Comparison of ENCODE assay signal across 10 cellular contexts in genomic region chr4:47510036-47510435, GRCh38. TPM values are rescaled to one million over a fixed set of nuclear protein-coding genes. Genes with fewer than 3 reads are reported as not detected.
DNase-seq lines count a peak whose midpoint lies in the region; ATAC-seq and TF ChIP-seq lines count a peak whose summit lies in the region.
"Had no signal": no experiment of that assay in that cellular context is flagged by ENCODE, and none has a peak within 500 bp of the region (broad histone marks: within the 10 kb centered on the region; RNA-seq: fewer than 3 reads in every experiment).

No MANE protein-coding gene starts in this region.

- BruUV-seq in PC-9 (replicated peaks; lab: Mats Ljungman, UMichigan): no TSS peak

- H3K27me3 ChIP-seq in PC-9 (ENCODE audit: insufficient read depth, low read depth): no peaks in the 10 kb centered on the region
- H3K27me3 ChIP-seq: MG63, neural progenitor cell had no signal

- POLR2A ChIA-PET in PC-9 (lab: Charles Lee; ENCODE audit: unreplicated experiment): interaction anchor here (1.1 kb wide), 1 partner anchor 25 kb away, joined by 5 read pairs; the partner anchor contains the start of gene ATP10D

- peaks cover 6% of the 10 kb centered on the region; the same call in 1 of the 2 replicates for H3K4me1 ChIP-seq in PC-9 (replicated peaks; ENCODE audit: insufficient read depth)

- CTCF ChIA-PET in PC-9 (lab: Charles Lee): no interaction called here

- no peak overlapping the region for H3K4me3 ChIP-seq in PC-9
- H3K4me3 ChIP-seq: MG63, neural progenitor cell had no signal

- H3F3A ChIP-seq in PC-9 (ENCODE audit: insufficient read depth, low read depth): no peaks in the 10 kb centered on the region

- no peaks in the 10 kb centered on the region; the same call in 1 of the 2 replicates for H3K79me2 ChIP-seq in PC-9 (ENCODE audit: low read depth)

- no peak overlapping the region for H2AFZ ChIP-seq in PC-9
- H2AFZ ChIP-seq: neural progenitor cell had no signal

- no peaks in the 10 kb centered on the region for H3K9me2 ChIP-seq in PC-9 (ENCODE audit: insufficient read depth)

- DNase-seq in PC-9 (no peak), myocyte (ENCODE audit: low read depth) (peak; percentile 16), NCI-H345 treated with DMSO at 0.1 percent for 48 hours (lab: John Stamatoyannopoulos, UW; ENCODE audit: unreplicated experiment) (no peak), LoVo (ENCODE audit: low spot score) (no peak)
- DNase-seq in effector CD4-positive, alpha-beta T cell: no peak
- DNase-seq: MG63 had no signal

- intact Hi-C loops in PC-9 (cut with micrococcal nuclease; ENCODE audit: unreplicated experiment): loop anchor here (2.0 to 5.0 kb wide), 2 partner anchors 23 to 42 kb away; no protein-coding TSS in a partner anchor

- H4K20me1 ChIP-seq in PC-9 (ENCODE audit: insufficient read depth): no peaks in the 10 kb centered on the region

- H3K36me3 ChIP-seq in PC-9 (ENCODE audit: low read depth): peaks cover 6% of the 10 kb centered on the region; the same call in 1 of the 2 replicates
- H3K36me3 ChIP-seq: MG63, neural progenitor cell had no signal

- no peak for TF ChIP-seq CTCF in PC-9 (conservative IDR thresholded peaks at IDR 0.05)

- peak; percentile 26 for ATAC-seq in GM18498 (IDR thresholded peaks at IDR 0.05; ENCODE audit: unreplicated experiment)
- ATAC-seq in GM21825 (IDR thresholded peaks at IDR 0.05; ENCODE audit: unreplicated experiment): peak; percentile 26
- no peak for ATAC-seq in HG02623 (IDR thresholded peaks at IDR 0.05; ENCODE audit: unreplicated experiment)

- no peaks in the 10 kb centered on the region for H3K9me3 ChIP-seq in PC-9 (ENCODE audit: insufficient read depth, low read depth)
- H3K9me3 ChIP-seq: MG63 had no signal

- peak overlapping the region; percentile 24 for H3K27ac ChIP-seq in PC-9
- H3K27ac ChIP-seq: neural progenitor cell had no signal

- H3K4me2 ChIP-seq in PC-9: no peak overlapping the region
- H3K4me2 ChIP-seq: neural progenitor cell had no signal

RNA-seq across cellular contexts. Expression of gene ATP10D, which starts 25.0 kb away (rescaled TPM):
- total RNA-seq in PC-9 (2021) (29.3 and 35.2 TPM in 2 replicates), myocyte (24.5 and 35.9 TPM in 2 replicates)
- 39.9 TPM for polyA plus RNA-seq in myocyte (2012)

RNA-seq across cellular contexts. Expression of gene COMMD8, which starts 46.5 kb away (rescaled TPM):
- total RNA-seq in PC-9 (2021) (22.7 and 27.4 TPM in 2 replicates), myocyte (27.1 and 28.7 TPM in 2 replicates)
- 13.6 TPM for polyA plus RNA-seq in myocyte (2012)
